Comparison of ENCODE assay signal across 21 cellular contexts in genomic region chr7:88670536-88670935, GRCh38.
DNase-seq lines count a peak whose midpoint lies in the region; ATAC-seq and TF ChIP-seq lines count a peak whose summit lies in the region.
"Had no signal": no experiment of that assay in that cellular context is flagged by ENCODE, and none has a peak within 500 bp of the region (broad histone marks: within the 10 kb centered on the region; RNA-seq: fewer than 3 reads in every experiment).

No MANE protein-coding gene starts in this region.

- peaks cover 9% of the 10 kb centered on the region for H3K9me3 Mint-ChIP-seq in glutamatergic neuron (ENCODE audit: unreplicated experiment)
- H3K9me3 Mint-ChIP-seq: IgD-negative memory B cell; T-helper 1 cell treated with Interleukin-12 subunit alpha and Interleukin-12 subunit beta and Interleukin-4 antibody, amounts not matched to agents 30 μg/mL and 1 μg/mL, for 36 hours had no signal

- DNase-seq in glutamatergic neuron (no peak), Ammon's horn (ENCODE audit: low spot score) (no peak)
- DNase-seq in stimulated activated CD4-positive, alpha-beta T cell treated with anti-CD3 and anti-CD28 coated beads, Interleukin-4, amount 100 ng/mL, for 1 hour = no peak
- DNase-seq: GM23248, HCEC 1CT, NCI-H1694 treated with DMSO at 0.1 percent for 48 hours, NCI-H2081 treated with DMSO at 0.1 percent for 48 hours, NCI-H2171 treated with DMSO at 0.1 percent for 48 hours, NCI-H446, NCI-H526, OCI-M1, Right ventricle myocardium superior, T1000 had no signal

- peaks cover 8% of the 10 kb centered on the region for H3K27me3 Mint-ChIP-seq in glutamatergic neuron (ENCODE audit: unreplicated experiment)
- H3K27me3 Mint-ChIP-seq: B cell, IgD-negative memory B cell had no signal

- no peak overlapping the region for H3K4me3 Mint-ChIP-seq in glutamatergic neuron (ENCODE audit: unreplicated experiment)
- H3K4me3 Mint-ChIP-seq: B cell; CD14-positive monocyte; IgD-negative memory B cell; T-helper 1 cell treated with Interleukin-12 subunit alpha and Interleukin-12 subunit beta and Interleukin-4 antibody, amounts not matched to agents 30 μg/mL and 1 μg/mL, for 36 hours had no signal

- peak overlapping the region; percentile 64 for H3K27ac Mint-ChIP-seq in glutamatergic neuron (ENCODE audit: unreplicated experiment)
- H3K27ac Mint-ChIP-seq: B cell; CD14-positive monocyte; IgD-negative memory B cell; T-helper 1 cell treated with Interleukin-12 subunit alpha and Interleukin-12 subunit beta and Interleukin-4 antibody, amounts not matched to agents 30 μg/mL and 1 μg/mL, for 36 hours had no signal

- TF ChIP-seq CTCF in glutamatergic neuron (IDR thresholded peaks at IDR 0.05; ENCODE audit: partially characterized antibody, unreplicated experiment) = no peak

- ATAC-seq in GM18511 (IDR thresholded peaks at IDR 0.05; ENCODE audit: unreplicated experiment) (peak; percentile 40), GM21723 (IDR thresholded peaks at IDR 0.05; ENCODE audit: unreplicated experiment) (peak; percentile 45), HG03039 (IDR thresholded peaks at IDR 0.05; ENCODE audit: unreplicated experiment) (peak; percentile 24), GM21381 (IDR thresholded peaks at IDR 0.05; ENCODE audit: unreplicated experiment) (no peak)

- H3K36me3 Mint-ChIP-seq in glutamatergic neuron (ENCODE audit: unreplicated experiment) = no peaks in the 10 kb centered on the region
- H3K36me3 Mint-ChIP-seq: CD14-positive monocyte, IgD-negative memory B cell had no signal

- peaks cover 15% of the 10 kb centered on the region for H3K4me1 Mint-ChIP-seq in glutamatergic neuron (ENCODE audit: low read depth, unreplicated experiment)
- H3K4me1 Mint-ChIP-seq: B cell, CD14-positive monocyte, IgD-negative memory B cell had no signal
